In the genomic region with DNA sequence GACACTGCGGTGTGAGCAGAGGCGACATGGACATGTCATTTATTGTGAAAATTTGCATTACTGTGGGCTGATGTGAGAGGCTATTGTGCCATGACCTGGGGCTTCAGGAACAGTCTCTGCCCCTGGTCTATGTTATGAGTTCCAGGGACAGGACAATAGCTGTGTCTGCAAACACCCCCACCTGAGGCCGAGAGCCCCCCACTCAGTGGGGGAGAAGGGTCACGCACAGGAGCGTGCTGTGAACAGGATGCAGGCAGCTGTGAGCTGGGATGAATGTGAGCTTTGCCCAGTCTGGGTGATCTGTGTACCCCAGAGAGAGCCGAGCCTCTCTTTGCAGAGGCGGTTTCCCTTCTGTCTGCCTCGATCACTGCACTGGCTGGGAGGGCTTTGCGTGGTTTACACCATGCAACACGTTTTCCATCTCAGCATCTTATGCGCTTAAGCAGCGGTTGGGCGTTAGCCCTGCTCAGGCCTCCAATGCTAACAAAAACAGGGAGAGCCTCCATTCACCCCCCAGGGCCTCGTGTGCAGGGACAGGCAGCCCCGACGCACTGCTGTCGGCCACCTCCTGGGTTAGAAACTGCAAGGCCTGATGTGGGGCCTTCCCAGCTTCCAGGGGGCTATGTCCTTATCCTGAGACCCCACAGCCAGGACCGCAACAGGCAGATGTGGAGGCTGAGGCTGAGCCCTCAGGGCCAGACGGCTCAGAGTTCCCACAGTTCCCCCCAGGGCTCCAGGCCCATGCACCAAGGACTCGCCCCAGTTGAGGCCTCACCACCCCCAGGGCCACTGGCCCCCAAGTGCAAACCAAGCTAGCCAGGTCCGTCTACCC, we compare ENCODE assay signal across 1 cellular context.
TF ChIP-seq lines count a peak whose summit lies in the region.

No MANE protein-coding gene starts in this region.

TF ChIP-seq in HepG2, 621 proteins besides CTCF, POLR2A, EP300 and RAD21 (continues in another document):
- TF ChIP-seq NR2F6 (IDR thresholded peaks at IDR 0.05) (0 out of 2 replicates have a peak, but pooled peaks have one; percentile 19), NR2F6 (CRISPR knock-in tag; IDR thresholded peaks at IDR 0.05) (peak; percentile 31; the same call in 1 of the 2 replicates), HOXD1 (CRISPR knock-in tag; IDR thresholded peaks at IDR 0.05) (no peak), ZSCAN30 (CRISPR knock-in tag; IDR thresholded peaks at IDR 0.05) (no peak), FOXO1 (CRISPR knock-in tag; IDR thresholded peaks at IDR 0.05) (peak; percentile 44; the same call in 1 of the 2 replicates), ZNF44 (CRISPR knock-in tag; IDR thresholded peaks at IDR 0.05) (no peak), NFE2L1 (CRISPR knock-in tag; IDR thresholded peaks at IDR 0.05; ENCODE audit: borderline replicate concordance) (0 out of 2 replicates have a peak, but pooled peaks have one; percentile 7), IKZF1 (IDR thresholded peaks at IDR 0.05) (no peak), RBM22 (optimal IDR thresholded peaks at IDR 0.05; ENCODE audit: low read length) (no peak), ZBTB4 (CRISPR knock-in tag; IDR thresholded peaks at IDR 0.05; ENCODE audit: borderline replicate concordance) (peak; percentile 29; the same call in 1 of the 2 replicates), ZBTB38 (CRISPR knock-in tag; IDR thresholded peaks at IDR 0.05) (peak; percentile 100), HNF4A (CRISPR knock-in tag; IDR thresholded peaks at IDR 0.05) (peak; percentile 87), ZSCAN25 (CRISPR knock-in tag; IDR thresholded peaks at IDR 0.05) (0 out of 2 replicates have a peak, but pooled peaks have one; percentile 68), SP4 (CRISPR knock-in tag; IDR thresholded peaks at IDR 0.05) (0 out of 2 replicates have a peak, but pooled peaks have one; percentile 33), RAD51 (IDR thresholded peaks at IDR 0.05; ENCODE audit: borderline replicate concordance) (no peak), ZBTB21 (CRISPR knock-in tag; IDR thresholded peaks at IDR 0.05) (no peak), ZNF589 (CRISPR knock-in tag; conservative IDR thresholded peaks at IDR 0.05) (0 out of 2 replicates have a peak, but pooled peaks have one; percentile 60), ZNF446 (CRISPR knock-in tag; IDR thresholded peaks at IDR 0.05) (no peak), KLF11 (CRISPR knock-in tag; IDR thresholded peaks at IDR 0.05) (no peak), YEATS4 (CRISPR knock-in tag; IDR thresholded peaks at IDR 0.05; ENCODE audit: borderline replicate concordance) (no peak), RXRA (CRISPR knock-in tag; IDR thresholded peaks at IDR 0.05) (0 out of 2 replicates have a peak, but pooled peaks have one; percentile 16), ZNF317 (CRISPR knock-in tag; IDR thresholded peaks at IDR 0.05) (peak; percentile 54; the same call in 1 of the 2 replicates), DPF2 (CRISPR knock-in tag; IDR thresholded peaks at IDR 0.05; ENCODE audit: borderline replicate concordance, low read depth) (peak; percentile 63; the same call in 1 of the 2 replicates), TARDBP (CRISPR knock-in tag; IDR thresholded peaks at IDR 0.05) (no peak), MAZ (IDR thresholded peaks at IDR 0.05; ENCODE audit: borderline replicate concordance, low read depth, low read length) (no peak), MAZ (CRISPR knock-in tag; IDR thresholded peaks at IDR 0.05; ENCODE audit: low read depth) (no peak), ZIK1 (CRISPR knock-in tag; IDR thresholded peaks at IDR 0.05; ENCODE audit: borderline replicate concordance, low read depth) (no peak), ZNF577 (CRISPR knock-in tag; IDR thresholded peaks at IDR 0.05; ENCODE audit: borderline replicate concordance, low read depth) (no peak), DRAP1 (CRISPR knock-in tag; IDR thresholded peaks at IDR 0.05) (0 out of 2 replicates have a peak, but pooled peaks have one; percentile 27), ZNF160 (CRISPR knock-in tag; IDR thresholded peaks at IDR 0.05) (peak; percentile 65; the same call in 1 of the 2 replicates), ZNF724P (CRISPR knock-in tag; IDR thresholded peaks at IDR 0.05; ENCODE audit: borderline replicate concordance) (peak; percentile 59; the same call in 1 of the 2 replicates), MEIS1 (CRISPR knock-in tag; IDR thresholded peaks at IDR 0.05; ENCODE audit: borderline replicate concordance) (0 out of 2 replicates have a peak, but pooled peaks have one; percentile 75), ZNF138 (CRISPR knock-in tag; IDR thresholded peaks at IDR 0.05; ENCODE audit: low read depth) (no peak), ZNF598 (CRISPR knock-in tag; IDR thresholded peaks at IDR 0.05; ENCODE audit: borderline replicate concordance) (peak; percentile 64; the same call in 1 of the 2 replicates), SUZ12 (IDR thresholded peaks at IDR 0.05; ENCODE audit: low read depth, low read length) (no peak), ZBTB7A (CRISPR knock-in tag; IDR thresholded peaks at IDR 0.05) (peak; percentile 98), UBTF (CRISPR knock-in tag; IDR thresholded peaks at IDR 0.05) (peak; percentile 25; the same call in 1 of the 2 replicates), GABPA (IDR thresholded peaks at IDR 0.05; ENCODE audit: low read depth, low read length) (no peak), GABPA (CRISPR knock-in tag; IDR thresholded peaks at IDR 0.05; ENCODE audit: low read depth) (no peak), ZNF83 (CRISPR knock-in tag; IDR thresholded peaks at IDR 0.05; ENCODE audit: borderline replicate concordance) (peak; percentile 31; the same call in 1 of the 2 replicates), SALL1 (CRISPR knock-in tag; IDR thresholded peaks at IDR 0.05) (peak; percentile 51; the same call in 1 of the 2 replicates), KAT2B (IDR thresholded peaks at IDR 0.05; ENCODE audit: borderline replicate concordance, low read depth, low read length) (no peak), HMGXB3 (CRISPR knock-in tag; IDR thresholded peaks at IDR 0.05; ENCODE audit: borderline replicate concordance) (no peak), ZEB1 (IDR thresholded peaks at IDR 0.05; ENCODE audit: insufficient replicate concordance, low read depth) (peak; percentile 69), ZNF678 (CRISPR knock-in tag; IDR thresholded peaks at IDR 0.05) (0 out of 2 replicates have a peak, but pooled peaks have one; percentile 31)
- TF ChIP-seq, protein P1, sequence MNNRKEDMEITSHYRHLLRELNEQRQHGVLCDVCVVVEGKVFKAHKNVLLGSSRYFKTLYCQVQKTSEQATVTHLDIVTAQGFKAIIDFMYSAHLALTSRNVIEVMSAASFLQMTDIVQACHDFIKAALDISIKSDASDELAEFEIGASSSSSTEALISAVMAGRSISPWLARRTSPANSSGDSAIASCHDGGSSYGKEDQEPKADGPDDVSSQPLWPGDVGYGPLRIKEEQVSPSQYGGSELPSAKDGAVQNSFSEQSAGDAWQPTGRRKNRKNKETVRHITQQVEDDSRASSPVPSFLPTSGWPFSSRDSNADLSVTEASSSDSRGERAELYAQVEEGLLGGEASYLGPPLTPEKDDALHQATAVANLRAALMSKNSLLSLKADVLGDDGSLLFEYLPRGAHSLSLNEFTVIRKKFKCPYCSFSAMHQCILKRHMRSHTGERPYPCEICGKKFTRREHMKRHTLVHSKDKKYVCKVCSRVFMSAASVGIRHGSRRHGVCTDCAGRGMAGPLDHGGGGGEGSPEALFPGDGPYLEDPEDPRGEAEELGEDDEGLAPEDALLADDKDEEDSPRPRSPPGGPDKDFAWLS (CRISPR knock-in tag; IDR thresholded peaks at IDR 0.05; ENCODE audit: borderline replicate concordance), result no peak
- TF ChIP-seq, protein P2, sequence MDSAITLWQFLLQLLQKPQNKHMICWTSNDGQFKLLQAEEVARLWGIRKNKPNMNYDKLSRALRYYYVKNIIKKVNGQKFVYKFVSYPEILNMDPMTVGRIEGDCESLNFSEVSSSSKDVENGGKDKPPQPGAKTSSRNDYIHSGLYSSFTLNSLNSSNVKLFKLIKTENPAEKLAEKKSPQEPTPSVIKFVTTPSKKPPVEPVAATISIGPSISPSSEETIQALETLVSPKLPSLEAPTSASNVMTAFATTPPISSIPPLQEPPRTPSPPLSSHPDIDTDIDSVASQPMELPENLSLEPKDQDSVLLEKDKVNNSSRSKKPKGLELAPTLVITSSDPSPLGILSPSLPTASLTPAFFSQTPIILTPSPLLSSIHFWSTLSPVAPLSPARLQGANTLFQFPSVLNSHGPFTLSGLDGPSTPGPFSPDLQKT (CRISPR knock-in tag; IDR thresholded peaks at IDR 0.05; ENCODE audit: borderline replicate concordance), result peak; percentile 18; the same call in 1 of the 2 replicates
- TF ChIP-seq, protein P3, sequence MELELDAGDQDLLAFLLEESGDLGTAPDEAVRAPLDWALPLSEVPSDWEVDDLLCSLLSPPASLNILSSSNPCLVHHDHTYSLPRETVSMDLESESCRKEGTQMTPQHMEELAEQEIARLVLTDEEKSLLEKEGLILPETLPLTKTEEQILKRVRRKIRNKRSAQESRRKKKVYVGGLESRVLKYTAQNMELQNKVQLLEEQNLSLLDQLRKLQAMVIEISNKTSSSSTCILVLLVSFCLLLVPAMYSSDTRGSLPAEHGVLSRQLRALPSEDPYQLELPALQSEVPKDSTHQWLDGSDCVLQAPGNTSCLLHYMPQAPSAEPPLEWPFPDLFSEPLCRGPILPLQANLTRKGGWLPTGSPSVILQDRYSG (CRISPR knock-in tag; IDR thresholded peaks at IDR 0.05), result no peak
